ENCODE assay signal across 24 cellular contexts in the genomic region with DNA sequence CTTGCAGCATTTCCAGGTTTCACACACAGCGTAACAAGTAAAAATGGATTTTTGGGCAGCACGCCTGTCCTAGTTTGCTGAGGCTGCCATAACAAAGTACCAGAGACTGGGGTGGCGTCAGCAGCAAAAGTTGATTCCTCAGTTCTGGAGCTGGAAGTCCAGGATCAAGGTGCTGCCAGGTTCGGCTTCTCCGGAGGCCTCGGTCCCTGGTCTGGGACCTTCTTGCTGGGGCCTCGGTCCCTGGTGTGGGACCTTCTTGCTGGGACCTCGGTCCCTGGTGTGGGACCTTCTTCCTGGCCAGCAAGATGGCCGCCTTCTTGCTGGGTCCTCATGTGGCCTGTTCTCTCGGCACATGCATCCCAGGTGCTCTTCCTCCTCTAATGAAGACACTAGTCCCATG.
DNase-seq lines count a peak whose midpoint lies in the region; ATAC-seq, FAIRE-seq and TF ChIP-seq lines count a peak whose summit lies in the region.
"Had no signal": no experiment of that assay in that cellular context is flagged by ENCODE, and none has a peak within 500 bp of the region (broad histone marks: within the 10 kb centered on the region; RNA-seq: fewer than 3 reads in every experiment).

No MANE protein-coding gene starts in this region.

- H3K9me3 ChIP-seq in NT2/D1 (ENCODE audit: insufficient read depth, low read length) (no peaks in the 10 kb centered on the region), lower lobe of right lung (no peaks in the 10 kb centered on the region)
- H3K9me3 ChIP-seq: HAP-1 had no signal

- peak overlapping the region; percentile 41 for H3K27ac Mint-ChIP-seq in activated naive CD4-positive, alpha-beta T cell treated with anti-CD3 and anti-CD28 coated beads, Interleukin-2, amount 50 U/mL, for 24 hours
- H3K27ac Mint-ChIP-seq in progenitor cell of endocrine pancreas = peak overlapping the region; percentile 52
- H3K27ac Mint-ChIP-seq: B cell, HFFc6 had no signal

- peak overlapping the region; percentile 7 for H3K9ac ChIP-seq in NT2/D1 (ENCODE audit: insufficient read length, low read depth)

- no peaks in the 10 kb centered on the region for H3K27me3 Mint-ChIP-seq in activated naive CD4-positive, alpha-beta T cell treated with anti-CD3 and anti-CD28 coated beads, Interleukin-2, amount 50 U/mL, for 24 hours
- H3K27me3 Mint-ChIP-seq in progenitor cell of endocrine pancreas = no peaks in the 10 kb centered on the region
- H3K27me3 Mint-ChIP-seq: B cell; CD4-positive, alpha-beta memory T cell had no signal

- no peak overlapping the region for H3K4me3 ChIP-seq in NT2/D1 (ENCODE audit: insufficient read length, low read depth)
- H3K4me3 ChIP-seq in lower lobe of right lung = no peak overlapping the region
- H3K4me3 ChIP-seq: HAP-1 had no signal

- H3K9me3 Mint-ChIP-seq in activated naive CD4-positive, alpha-beta T cell treated with anti-CD3 and anti-CD28 coated beads, Interleukin-2, amount 50 U/mL, for 24 hours = no peaks in the 10 kb centered on the region
- no peaks in the 10 kb centered on the region for H3K9me3 Mint-ChIP-seq in progenitor cell of endocrine pancreas (ENCODE audit: low read depth)
- H3K9me3 Mint-ChIP-seq: HFFc6 had no signal

- H3K4me1 ChIP-seq in NT2/D1 (ENCODE audit: insufficient read depth, insufficient read length) (peaks cover 10% of the 10 kb centered on the region), lower lobe of right lung (no peaks in the 10 kb centered on the region)
- H3K4me1 ChIP-seq: HAP-1 had no signal

- H3K4me3 Mint-ChIP-seq in activated naive CD4-positive, alpha-beta T cell treated with anti-CD3 and anti-CD28 coated beads, Interleukin-2, amount 50 U/mL, for 24 hours = no peak overlapping the region
- no peak overlapping the region for H3K4me3 Mint-ChIP-seq in progenitor cell of endocrine pancreas (ENCODE audit: low read depth)
- H3K4me3 Mint-ChIP-seq: B cell; CD4-positive, alpha-beta memory T cell; HFFc6 had no signal

- TF ChIP-seq CTCF in lower lobe of right lung (IDR thresholded peaks at IDR 0.05) (no peak), progenitor cell of endocrine pancreas (IDR thresholded peaks at IDR 0.05; ENCODE audit: unreplicated experiment) (no peak)

- H3K36me3 Mint-ChIP-seq in activated naive CD4-positive, alpha-beta T cell treated with anti-CD3 and anti-CD28 coated beads, Interleukin-2, amount 50 U/mL, for 24 hours = peaks cover 1% of the 10 kb centered on the region
- H3K36me3 Mint-ChIP-seq in progenitor cell of endocrine pancreas (ENCODE audit: insufficient read depth) = peaks cover 13% of the 10 kb centered on the region

- ATAC-seq in lower lobe of right lung = no peak

- no peak for DNase-seq in activated naive CD4-positive, alpha-beta T cell (lab: John Stamatoyannopoulos, UW)
- no peak for DNase-seq in NT2/D1 (ENCODE audit: low read depth, low spot score)
- peak; percentile 24 for DNase-seq in lower lobe of right lung
- DNase-seq in progenitor cell of endocrine pancreas (ENCODE audit: low spot score, unreplicated experiment) = no peak
- DNase-seq in NCI-H2029 (lab: John Stamatoyannopoulos, UW) = no peak
- no peak for DNase-seq in GM19239 (ENCODE audit: insufficient read length, low spot score)
- DNase-seq in NCI-H2081 treated with DMSO at 0.1 percent for 48 hours (lab: John Stamatoyannopoulos, UW) = no peak
- DNase-seq: C1 segment of cervical spinal cord; Calu3; CD4-positive, alpha-beta memory T cell; COR-L47; DMS53; DMS79 treated with DMSO at 0.1 percent for 48 hours; GF-D8; GOT3; HFFc6 had no signal

- no peak for FAIRE-seq in GM19239 (lab: Jason Lieb, UNC)
- FAIRE-seq: A204.1, GM12891, GM18507, H54 had no signal

- H3K27me3 ChIP-seq in NT2/D1 (ENCODE audit: insufficient read depth, insufficient read length) = no peaks in the 10 kb centered on the region
- no peaks in the 10 kb centered on the region for H3K27me3 ChIP-seq in lower lobe of right lung (ENCODE audit: low read depth)

- intact Hi-C loops in lower lobe of right lung (cut with DNase I) = no loop called here

- H3K4me1 Mint-ChIP-seq in activated naive CD4-positive, alpha-beta T cell treated with anti-CD3 and anti-CD28 coated beads, Interleukin-2, amount 50 U/mL, for 24 hours = no peaks in the 10 kb centered on the region
- peaks cover 32% of the 10 kb centered on the region for H3K4me1 Mint-ChIP-seq in progenitor cell of endocrine pancreas (ENCODE audit: low read depth)
- H3K4me1 Mint-ChIP-seq: B cell had no signal

- no peak overlapping the region for H3K27ac ChIP-seq in lower lobe of right lung
- H3K27ac ChIP-seq: 22Rv1 had no signal

- H3K36me3 ChIP-seq in NT2/D1 (ENCODE audit: insufficient read depth, insufficient read length, low read length) (peaks cover 47% of the 10 kb centered on the region), lower lobe of right lung (no peaks in the 10 kb centered on the region)
- H3K36me3 ChIP-seq: HAP-1 had no signal
